Comparison of ENCODE assay signal across 8 cellular contexts in genomic region chr19:10194500-10195198, GRCh38. TPM values are rescaled to one million over a fixed set of nuclear protein-coding genes. Genes with fewer than 3 reads are reported as not detected.
A peak's percentile ranks its signal among the peaks of the same experiment; 100 is the strongest.
DNase-seq lines count a peak whose midpoint lies in the region; ATAC-seq, FAIRE-seq and TF ChIP-seq lines count a peak whose summit lies in the region.

Gene DNMT1 (minus strand): TSS chr19:10194953. CDS start chr19:10194899, 54 bp downstream.

- peak; percentile 65 for TF ChIP-seq POLR2A in A549 (IDR thresholded peaks at IDR 0.05; ENCODE audit: low read length)

- peak; percentile 96 to 99 for DNase-seq in A549 (ENCODE audit: low read depth in 1 of 2, low spot score in 1 of 2)
- peak; percentile 93 for DNase-seq in NCI-H2196 treated with DMSO at 0.1 percent for 48 hours (lab: John Stamatoyannopoulos, UW; ENCODE audit: unreplicated experiment)
- peak; percentile 96 for DNase-seq in T47D (ENCODE audit: low read depth in 1 of 2, low spot score in 1 of 2)

- in situ Hi-C loops in T47D (cut with HindIII; ENCODE audit: low pct_unique_long_range_greater_than_20kb, low sequenced_read_pairs): no loop called here

- no peak for TF ChIP-seq RAD21 in A549 (conservative IDR thresholded peaks at IDR 0.05 in 1 of 2, IDR thresholded peaks at IDR 0.05 in 1 of 2)

- peak within 1 kb of the TSS; percentile 98 for H3K4me2 ChIP-seq in A549

- peaks cover 0 to 2% (median 0%) of the 10 kb centered on the region in 3 donors for H3K36me3 ChIP-seq in skeletal muscle tissue (ENCODE audit: control insufficient read depth in 3 of 3, insufficient read depth in 3 of 3, low read length in 3 of 3)

- H3K9me3 ChIP-seq in A549 (no peaks in the 10 kb centered on the region), iPS-18c (ENCODE audit: control insufficient read depth, insufficient read depth, low read length) (no peaks in the 10 kb centered on the region), skeletal muscle tissue (ENCODE audit: control insufficient read depth in 3 of 3, low read length in 3 of 3) (no peaks in the 10 kb centered on the region)

- 0% methylated on average over 19 of the region's 71 CpGs for WGBS in A549 (ENCODE audit: missing lambda C conversion rate)

- no peaks in the 10 kb centered on the region for H3K27me3 ChIP-seq in skeletal muscle tissue (ENCODE audit: control insufficient read depth in 3 of 3, insufficient read depth in 3 of 3, low read length in 3 of 3)

- ATAC-seq in A549 (peak; percentile 97), GM18861 (IDR thresholded peaks at IDR 0.05; ENCODE audit: unreplicated experiment) (peak; percentile 60), HG03103 (IDR thresholded peaks at IDR 0.05; ENCODE audit: low read depth, unreplicated experiment) (peak; percentile 80)

- peak within 1 kb of the TSS; percentile 86 to 100 for H3K27ac ChIP-seq in A549
- H3K27ac ChIP-seq in VCaP: peak within 1 kb of the TSS; percentile 71
- peak within 1 kb of the TSS; percentile 75 for H3K27ac ChIP-seq in skeletal muscle tissue (ENCODE audit: low read depth, low read length)

- H3K4me1 ChIP-seq in A549: peaks cover 16% of the 10 kb centered on the region
- H3K4me1 ChIP-seq in skeletal muscle tissue (ENCODE audit: control insufficient read depth in 3 of 3, insufficient read depth in 3 of 3, low read length in 3 of 3): peaks cover 13 to 15% (median 14%) of the 10 kb centered on the region in 3 donors

- POLR2A ChIA-PET in A549 (lab: Yijun Ruan, JAX): interaction anchor here (0.5 kb wide), 1 partner anchor 30 kb away, joined by 4 read pairs; no protein-coding TSS in a partner anchor

- TF ChIP-seq CTCF in A549 (IDR thresholded peaks at IDR 0.05): no peak
- TF ChIP-seq CTCF in VCaP (conservative IDR thresholded peaks at IDR 0.05): no peak

- CTCF ChIA-PET in A549 (lab: Yijun Ruan, JAX): interaction anchor here (0.7 to 1.1 kb wide), 5 partner anchors 13 to 195 kb away, joined by 3 to 5 read pairs (median 3); no protein-coding TSS in a partner anchor

- no peak for TF ChIP-seq EP300 in A549 (IDR thresholded peaks at IDR 0.05)

- H3K9ac ChIP-seq in skeletal muscle tissue (ENCODE audit: low read depth in 1 of 3, low read length in 3 of 3): peak within 1 kb of the TSS; percentile 78 to 84 (median 80)

- peak within 1 kb of the TSS; percentile 84 for H3K4me3 ChIP-seq in A549
- H3K4me3 ChIP-seq in iPS-18c (ENCODE audit: insufficient read depth, low read depth, low read length): peak within 1 kb of the TSS; percentile 99
- H3K4me3 ChIP-seq in skeletal muscle tissue (ENCODE audit: low read length in 3 of 3): peak within 1 kb of the TSS; percentile 77 to 86 (median 85)

- FAIRE-seq in A549 (lab: Jason Lieb, UNC): no peak

TF ChIP-seq in A549, 52 proteins besides CTCF, POLR2A, EP300 and RAD21:
- TF ChIP-seq CBX2 (IDR thresholded peaks at IDR 0.05; ENCODE audit: borderline replicate concordance, low read depth) (no peak), GATA3 (IDR thresholded peaks at IDR 0.05; ENCODE audit: borderline replicate concordance) (peak; percentile 89), ZFP36 (IDR thresholded peaks at IDR 0.05; ENCODE audit: borderline replicate concordance, partially characterized antibody) (no peak), MYC (IDR thresholded peaks at IDR 0.05; ENCODE audit: borderline replicate concordance, low read length) (no peak), RNF2 (IDR thresholded peaks at IDR 0.05; ENCODE audit: borderline replicate concordance, low read depth) (no peak), TP53 (CRISPR knock-in tag; IDR thresholded peaks at IDR 0.05) (no peak), FOSL2 (IDR thresholded peaks at IDR 0.05) (no peak), FOSL2 (CRISPR knock-in tag; IDR thresholded peaks at IDR 0.05) (no peak), FOXS1 (CRISPR knock-in tag; IDR thresholded peaks at IDR 0.05) (no peak), MAFK (IDR thresholded peaks at IDR 0.05; ENCODE audit: partially characterized antibody) (no peak), KDM1A (IDR thresholded peaks at IDR 0.05; ENCODE audit: low read depth) (no peak), JUN (IDR thresholded peaks at IDR 0.05) (peak; percentile 51 to 92; a peak in 3 of 5 replicates), CEBPB (IDR thresholded peaks at IDR 0.05) (no peak), NFE2L2 (conservative IDR thresholded peaks at IDR 0.05; ENCODE audit: low read length) (no peak), CHD2 (IDR thresholded peaks at IDR 0.05; ENCODE audit: low read length, partially characterized antibody) (no peak), CHD4 (IDR thresholded peaks at IDR 0.05; ENCODE audit: borderline replicate concordance) (no peak), EHMT2 (IDR thresholded peaks at IDR 0.05; ENCODE audit: low read depth) (no peak), ZC3H11A (IDR thresholded peaks at IDR 0.05) (no peak), CBX8 (IDR thresholded peaks at IDR 0.05) (no peak), ESRRA (IDR thresholded peaks at IDR 0.05; ENCODE audit: borderline replicate concordance, low read length) (no peak), ATOH8 (CRISPR knock-in tag; IDR thresholded peaks at IDR 0.05; ENCODE audit: low read depth) (no peak), E2F6 (IDR thresholded peaks at IDR 0.05; ENCODE audit: borderline replicate concordance, low read depth) (peak; percentile 49; the same call in 1 of the 2 replicates), KDM5A (IDR thresholded peaks at IDR 0.05) (0 out of 2 replicates have a peak, but pooled peaks have one; percentile 25), HOXB13 (CRISPR knock-in tag; IDR thresholded peaks at IDR 0.05; ENCODE audit: low read depth) (no peak), BHLHE40 (IDR thresholded peaks at IDR 0.05; ENCODE audit: low read depth, low read length) (peak; percentile 79), NPAS2 (CRISPR knock-in tag; IDR thresholded peaks at IDR 0.05; ENCODE audit: borderline replicate concordance) (no peak), HDAC2 (IDR thresholded peaks at IDR 0.05) (no peak)
- TF ChIP-seq, protein P1, sequence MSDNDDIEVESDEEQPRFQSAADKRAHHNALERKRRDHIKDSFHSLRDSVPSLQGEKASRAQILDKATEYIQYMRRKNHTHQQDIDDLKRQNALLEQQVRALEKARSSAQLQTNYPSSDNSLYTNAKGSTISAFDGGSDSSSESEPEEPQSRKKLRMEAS (IDR thresholded peaks at IDR 0.05): peak; percentile 74; the same call in 1 of the 2 replicates
- TF ChIP-seq, protein P2, sequence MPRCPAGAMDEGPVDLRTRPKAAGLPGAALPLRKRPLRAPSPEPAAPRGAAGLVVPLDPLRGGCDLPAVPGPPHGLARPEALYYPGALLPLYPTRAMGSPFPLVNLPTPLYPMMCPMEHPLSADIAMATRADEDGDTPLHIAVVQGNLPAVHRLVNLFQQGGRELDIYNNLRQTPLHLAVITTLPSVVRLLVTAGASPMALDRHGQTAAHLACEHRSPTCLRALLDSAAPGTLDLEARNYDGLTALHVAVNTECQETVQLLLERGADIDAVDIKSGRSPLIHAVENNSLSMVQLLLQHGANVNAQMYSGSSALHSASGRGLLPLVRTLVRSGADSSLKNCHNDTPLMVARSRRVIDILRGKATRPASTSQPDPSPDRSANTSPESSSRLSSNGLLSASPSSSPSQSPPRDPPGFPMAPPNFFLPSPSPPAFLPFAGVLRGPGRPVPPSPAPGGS (IDR thresholded peaks at IDR 0.05): peak; percentile 62; the same call in 1 of the 3 replicates
- TF ChIP-seq, protein P3, sequence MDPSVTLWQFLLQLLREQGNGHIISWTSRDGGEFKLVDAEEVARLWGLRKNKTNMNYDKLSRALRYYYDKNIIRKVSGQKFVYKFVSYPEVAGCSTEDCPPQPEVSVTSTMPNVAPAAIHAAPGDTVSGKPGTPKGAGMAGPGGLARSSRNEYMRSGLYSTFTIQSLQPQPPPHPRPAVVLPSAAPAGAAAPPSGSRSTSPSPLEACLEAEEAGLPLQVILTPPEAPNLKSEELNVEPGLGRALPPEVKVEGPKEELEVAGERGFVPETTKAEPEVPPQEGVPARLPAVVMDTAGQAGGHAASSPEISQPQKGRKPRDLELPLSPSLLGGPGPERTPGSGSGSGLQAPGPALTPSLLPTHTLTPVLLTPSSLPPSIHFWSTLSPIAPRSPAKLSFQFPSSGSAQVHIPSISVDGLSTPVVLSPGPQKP (IDR thresholded peaks at IDR 0.05; ENCODE audit: low read depth, low read length): 0 out of 2 replicates have a peak, but pooled peaks have one; percentile 33
- TF ChIP-seq, protein P4, sequence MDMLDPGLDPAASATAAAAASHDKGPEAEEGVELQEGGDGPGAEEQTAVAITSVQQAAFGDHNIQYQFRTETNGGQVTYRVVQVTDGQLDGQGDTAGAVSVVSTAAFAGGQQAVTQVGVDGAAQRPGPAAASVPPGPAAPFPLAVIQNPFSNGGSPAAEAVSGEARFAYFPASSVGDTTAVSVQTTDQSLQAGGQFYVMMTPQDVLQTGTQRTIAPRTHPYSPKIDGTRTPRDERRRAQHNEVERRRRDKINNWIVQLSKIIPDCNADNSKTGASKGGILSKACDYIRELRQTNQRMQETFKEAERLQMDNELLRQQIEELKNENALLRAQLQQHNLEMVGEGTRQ (IDR thresholded peaks at IDR 0.05): no peak

RNA-seq across cellular contexts. Expression of gene DNMT1, which starts in this region (rescaled TPM):
- polyA plus RNA-seq in A549 (2011; rRNA removed): 85.2 and 86.2 TPM in 2 replicates
- 71.1 and 74.6 TPM in 2 replicates for polyA plus RNA-seq in A549 (2012; cell fraction: cytosol; rRNA removed)
- polyA plus RNA-seq in A549 (2012; cell fraction: nucleus; rRNA removed): 248 and 288 TPM in 2 replicates
- 85.2 to 90.5 TPM (median 86.3 TPM) in 3 replicates for polyA plus RNA-seq in A549 (2017; fragmentation: RNase III; extraction: RNeasy Plus Mini Kit Qiagen cat#74134 plus additional on column Dnase treatment)
- 61.2 and 93.2 TPM in 2 replicates for polyA minus RNA-seq in A549 (2011; rRNA and poly(A)+ RNA removed)
- total RNA-seq in skeletal muscle tissue: 25.6 TPM

Comparison
In these comparisons a context has a peak if more than half of its experiments do, and no peak if none do; other contexts are left out.
1. Peak in every context shown above with its lines: DNase-seq, ATAC-seq, H3K4me3 ChIP-seq and H3K27ac ChIP-seq.